Comparison of ENCODE assay signal across 23 cellular contexts in genomic region chr10:84706875-84707274, GRCh38.
DNase-seq lines count a peak whose midpoint lies in the region; TF ChIP-seq lines count a peak whose summit lies in the region.
"Had no signal": no experiment of that assay in that cellular context is flagged by ENCODE, and none has a peak within 500 bp of the region (broad histone marks: within the 10 kb centered on the region; RNA-seq: fewer than 3 reads in every experiment).

No MANE protein-coding gene starts in this region.

- H3K9me3 ChIP-seq in esophagus muscularis mucosa (no peaks in the 10 kb centered on the region), ovary (no peaks in the 10 kb centered on the region)
- H3K9me3 ChIP-seq: testis had no signal

- CTCF ChIA-PET in Calu3 (lab: Charles Lee), result no interaction called here

- H3K36me3 Mint-ChIP-seq in Calu3 (ENCODE audit: insufficient read depth, unreplicated experiment), result no peaks in the 10 kb centered on the region
- H3K36me3 Mint-ChIP-seq: brain; CD14-positive monocyte; memory B cell; naive B cell; stimulated activated naive B cell treated with anti-CD40 and anti-IgM and Interleukin-4, amounts not matched to agents 10 μg/mL and 1 μg/mL and 100 μg/mL, for 72 hours had no signal

- in situ Hi-C loops in astrocyte of the spinal cord (cut with HindIII; ENCODE audit: low sequenced_read_pairs), result no loop called here

- no peak overlapping the region for H3K4me3 Mint-ChIP-seq in Calu3 (ENCODE audit: low read depth, unreplicated experiment)
- H3K4me3 Mint-ChIP-seq: activated T-cell treated with anti-CD3 and anti-CD28 coated beads, Interleukin-2, amount 50 U/mL, for 24 hours; brain; CD14-positive monocyte; effector memory CD8-positive, alpha-beta T cell; memory B cell; naive B cell; stimulated activated naive B cell treated with anti-CD40 and anti-IgM and Interleukin-4, amounts not matched to agents 10 μg/mL and 1 μg/mL and 100 μg/mL, for 72 hours had no signal

- DNase-seq in HT1080 (ENCODE audit: low read depth) (peak; percentile 73), astrocyte of the spinal cord (ENCODE audit: low read depth, low spot score) (peak; percentile 7), kidney tubule cell (ENCODE audit: low spot score) (peak; percentile 33), stromal cell of bone marrow (ENCODE audit: low read depth) (peak; percentile 6), esophagus muscularis mucosa (ENCODE audit: extremely low spot score) (no peak), Calu3 (no peak), ovary (no peak)
- DNase-seq: activated T-cell treated with anti-CD3 and anti-CD28 coated beads, Interleukin-2, amount 50 U/mL, for 24 hours; effector memory CD8-positive, alpha-beta T cell; naive B cell; NCI-H2171; NCI-H524; NK-92 treated with Interleukin-12 subunit alpha and Interleukin-12 subunit beta, amount 100 ng/mL, for 24 hours; nucleus accumbens; stimulated activated CD4-positive, alpha-beta T cell treated with anti-CD3 and anti-CD28 coated beads, Interleukin-2, amount 100 ng/mL, for 48 hours; stimulated activated naive B cell treated with anti-CD40 and anti-IgM and Interleukin-4, amounts not matched to agents 10 μg/mL and 1 μg/mL and 100 μg/mL, for 72 hours; T-helper 1 cell; testis had no signal

- H3K4me1 ChIP-seq in esophagus muscularis mucosa, result peaks cover 0 to 10% (median 0%) of the 10 kb centered on the region in 4 donors
- H3K4me1 ChIP-seq in ovary (ENCODE audit: insufficient read depth), result no peaks in the 10 kb centered on the region
- H3K4me1 ChIP-seq: testis had no signal

- intact Hi-C loops in esophagus muscularis mucosa (cut with DNase I) (no loop called here), Calu3 (cut with micrococcal nuclease; ENCODE audit: unreplicated experiment) (no loop called here), ovary (cut with DNase I) (no loop called here)

- no peak overlapping the region for H3K27ac ChIP-seq in esophagus muscularis mucosa (replicated peaks in 1 of 4)
- no peak overlapping the region for H3K27ac ChIP-seq in ovary
- H3K27ac ChIP-seq: coronary artery, testis had no signal

- peaks cover 71% of the 10 kb centered on the region for H3K27me3 Mint-ChIP-seq in Calu3 (ENCODE audit: unreplicated experiment)
- H3K27me3 Mint-ChIP-seq: activated T-cell treated with anti-CD3 and anti-CD28 coated beads, Interleukin-2, amount 50 U/mL, for 24 hours; effector memory CD8-positive, alpha-beta T cell; memory B cell had no signal

- no peak for TF ChIP-seq POLR2A in esophagus muscularis mucosa (IDR thresholded peaks at IDR 0.05; ENCODE audit: low read depth)
- TF ChIP-seq POLR2A in ovary (IDR thresholded peaks at IDR 0.05), result no peak

- no peak overlapping the region for H3K27ac Mint-ChIP-seq in Calu3 (ENCODE audit: unreplicated experiment)
- H3K27ac Mint-ChIP-seq: activated T-cell treated with anti-CD3 and anti-CD28 coated beads, Interleukin-2, amount 50 U/mL, for 24 hours; brain; CD14-positive monocyte; effector memory CD8-positive, alpha-beta T cell; memory B cell; naive B cell; stimulated activated naive B cell treated with anti-CD40 and anti-IgM and Interleukin-4, amounts not matched to agents 10 μg/mL and 1 μg/mL and 100 μg/mL, for 72 hours had no signal

- TF ChIP-seq CTCF in astrocyte of the spinal cord (IDR thresholded peaks at IDR 0.05; ENCODE audit: low read depth, low read length), result no peak
- no peak for TF ChIP-seq CTCF in esophagus muscularis mucosa (IDR thresholded peaks at IDR 0.05)
- TF ChIP-seq CTCF in Calu3 (IDR thresholded peaks at IDR 0.05; ENCODE audit: unreplicated experiment), result no peak
- TF ChIP-seq CTCF in ovary (IDR thresholded peaks at IDR 0.05), result no peak

- no TSS peak for BruUV-seq in Calu3 (replicated peaks; lab: Mats Ljungman, UMichigan)

- no peaks in the 10 kb centered on the region for H3K27me3 ChIP-seq in esophagus muscularis mucosa
- no peaks in the 10 kb centered on the region for H3K27me3 ChIP-seq in ovary
- H3K27me3 ChIP-seq: testis had no signal

- no peaks in the 10 kb centered on the region for H3K9me3 Mint-ChIP-seq in Calu3 (ENCODE audit: low read depth, unreplicated experiment)
- H3K9me3 Mint-ChIP-seq: activated T-cell treated with anti-CD3 and anti-CD28 coated beads, Interleukin-2, amount 50 U/mL, for 24 hours; brain; CD14-positive monocyte; naive B cell; stimulated activated naive B cell treated with anti-CD40 and anti-IgM and Interleukin-4, amounts not matched to agents 10 μg/mL and 1 μg/mL and 100 μg/mL, for 72 hours had no signal

- WGBS in esophagus muscularis mucosa, result 49% methylated on average over 8 of the region's 8 CpGs
- WGBS in ovary, 3 donors, result 50 to 70% (median 59%) methylated on average over 8 of the region's 8 CpGs

- no peaks in the 10 kb centered on the region for H3K36me3 ChIP-seq in esophagus muscularis mucosa
- no peaks in the 10 kb centered on the region for H3K36me3 ChIP-seq in ovary

- H3K4me1 Mint-ChIP-seq in Calu3 (ENCODE audit: low read depth, unreplicated experiment), result no peaks in the 10 kb centered on the region
- H3K4me1 Mint-ChIP-seq: CD14-positive monocyte; memory B cell; naive B cell; stimulated activated naive B cell treated with anti-CD40 and anti-IgM and Interleukin-4, amounts not matched to agents 10 μg/mL and 1 μg/mL and 100 μg/mL, for 72 hours had no signal

- TF ChIP-seq EP300 in esophagus muscularis mucosa (IDR thresholded peaks at IDR 0.05) (no peak), ovary (IDR thresholded peaks at IDR 0.05) (no peak)

- H3K4me3 ChIP-seq in astrocyte of the spinal cord (ENCODE audit: low read depth, low read length) (no peak overlapping the region), esophagus muscularis mucosa (no peak overlapping the region), ovary (no peak overlapping the region)
- H3K4me3 ChIP-seq: coronary artery, K562, testis had no signal

Comparison
In these comparisons a context has a peak if more than half of its experiments do, and no peak if none do; other contexts are left out.
1. DNase-seq: peak in HT1080 (single experiment), astrocyte of the spinal cord (single experiment), kidney tubule cell (single experiment) and stromal cell of bone marrow (single experiment); none in esophagus muscularis mucosa (single experiment), Calu3 (single experiment) and ovary (0 of 5).